In the genomic region with DNA sequence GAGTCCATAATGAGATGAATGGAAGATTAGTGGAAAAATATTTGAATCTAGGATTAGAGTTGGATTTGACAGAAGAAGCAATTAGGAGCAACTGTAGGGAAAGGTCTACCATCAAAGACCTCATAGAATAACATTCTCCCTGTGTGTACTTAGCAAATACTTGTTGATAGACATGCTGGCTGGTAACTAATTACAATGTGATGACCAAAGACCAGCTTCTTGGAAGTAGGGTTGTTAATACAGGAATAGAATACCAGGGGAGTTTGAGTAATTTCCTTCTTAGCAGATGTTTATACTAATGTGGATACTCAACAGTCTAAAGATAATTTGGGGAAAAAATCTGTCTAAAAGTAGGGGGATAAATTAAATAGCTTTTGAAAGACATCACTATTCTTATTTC, we compare ENCODE assay signal across 26 cellular contexts.
"Had no signal": no experiment of that assay in that cellular context is flagged by ENCODE, and none has a peak within 500 bp of the region (broad histone marks: within the 10 kb centered on the region; RNA-seq: fewer than 3 reads in every experiment).

No MANE protein-coding gene starts in this region.

- H3K4me1 ChIP-seq: breast epithelium, tibial nerve had no signal

- H3K27ac ChIP-seq: breast epithelium, coronary artery, neutrophil, ovary, tibial nerve, WERI-Rb-1 had no signal

- H3K27me3 Mint-ChIP-seq: activated CD4-positive, alpha-beta memory T cell treated with anti-CD3 and anti-CD28 coated beads for 36 hours; activated CD4-positive, alpha-beta T cell treated with anti-CD3 and anti-CD28 coated beads, Interleukin-2, amount 10 ng/mL, durations not matched to agents 24 days and 14 days; activated T-helper 17 cell treated with anti-CD3 and anti-CD28 coated beads, Interleukin-2, amount 50 U/mL, for 72 hours; progenitor cell of endocrine pancreas had no signal

- H3K4me3 ChIP-seq: breast epithelium, coronary artery, ovary, tibial nerve had no signal

- H3K36me3 ChIP-seq: breast epithelium, neutrophil, ovary, tibial nerve, WERI-Rb-1 had no signal

- ATAC-seq: activated CD4-positive, CD25-positive, alpha-beta regulatory T cell treated with anti-CD3 and anti-CD28 coated beads, Interleukin-2, amount 50 U/mL, for 24 hours; activated T-helper 17 cell treated with anti-CD3 and anti-CD28 coated beads, Interleukin-2, amount 50 U/mL, for 72 hours; esophagus mucosa; left cardiac atrium; left ventricle myocardium superior had no signal

- DNase-seq: activated CD4-positive, alpha-beta memory T cell treated with anti-CD3 and anti-CD28 coated beads for 36 hours; activated CD4-positive, alpha-beta T cell treated with anti-CD3 and anti-CD28 coated beads, Interleukin-2, amount 10 ng/mL, durations not matched to agents 24 days and 14 days; activated CD8-positive, alpha-beta memory T cell treated with anti-CD3 and anti-CD28 coated beads, Interleukin-2, amount 50 U/mL, for 4 hours; activated gamma-delta T cell treated with Interleukin-2 at 50 U/mL for 16 hours; activated naive CD4-positive, alpha-beta T cell treated with anti-CD3 and anti-CD28 coated beads, Interleukin-2, amount 50 U/mL, for 16 hours; activated T-cell treated with anti-CD3 and anti-CD28 coated beads, Interleukin-2, amount 50 U/mL, for 1 hour; amniotic stem cell; cerebellar nuclear complex; glutamatergic neuron; left cardiac atrium; left ventricle myocardium superior; nephron progenitor cell; ovary; stimulated activated naive CD4-positive, alpha-beta T cell treated with Interleukin-2 at 50 U/mL for 16 hours; SW 1271; T-helper 9 cell; WERI-Rb-1 had no signal

- H3K27ac Mint-ChIP-seq: activated CD4-positive, alpha-beta memory T cell treated with anti-CD3 and anti-CD28 coated beads for 36 hours; activated CD4-positive, alpha-beta T cell treated with anti-CD3 and anti-CD28 coated beads, Interleukin-2, amount 10 ng/mL, durations not matched to agents 24 days and 14 days; activated T-helper 17 cell treated with anti-CD3 and anti-CD28 coated beads, Interleukin-2, amount 50 U/mL, for 72 hours; nephron progenitor cell; progenitor cell of endocrine pancreas; T-helper 1 cell treated with Interleukin-12 subunit alpha and Interleukin-12 subunit beta and Interleukin-4 antibody, amounts not matched to agents 30 μg/mL and 1 μg/mL, for 36 hours had no signal

- H3K4me3 Mint-ChIP-seq: activated CD4-positive, alpha-beta memory T cell treated with anti-CD3 and anti-CD28 coated beads for 36 hours; activated CD4-positive, alpha-beta T cell treated with anti-CD3 and anti-CD28 coated beads, Interleukin-2, amount 10 ng/mL, durations not matched to agents 24 days and 14 days; activated T-helper 17 cell treated with anti-CD3 and anti-CD28 coated beads, Interleukin-2, amount 50 U/mL, for 72 hours; nephron progenitor cell; T-helper 1 cell treated with Interleukin-12 subunit alpha and Interleukin-12 subunit beta and Interleukin-4 antibody, amounts not matched to agents 30 μg/mL and 1 μg/mL, for 36 hours had no signal

- H3K27me3 ChIP-seq: breast epithelium, neutrophil, ovary, tibial nerve had no signal

- H3K4me1 Mint-ChIP-seq: activated CD4-positive, alpha-beta T cell treated with anti-CD3 and anti-CD28 coated beads, Interleukin-2, amount 10 ng/mL, durations not matched to agents 24 days and 14 days; activated T-helper 17 cell treated with anti-CD3 and anti-CD28 coated beads, Interleukin-2, amount 50 U/mL, for 72 hours; nephron progenitor cell had no signal

- H3K9me3 ChIP-seq: breast epithelium, neutrophil, ovary, tibial nerve had no signal
